In the genomic region with DNA sequence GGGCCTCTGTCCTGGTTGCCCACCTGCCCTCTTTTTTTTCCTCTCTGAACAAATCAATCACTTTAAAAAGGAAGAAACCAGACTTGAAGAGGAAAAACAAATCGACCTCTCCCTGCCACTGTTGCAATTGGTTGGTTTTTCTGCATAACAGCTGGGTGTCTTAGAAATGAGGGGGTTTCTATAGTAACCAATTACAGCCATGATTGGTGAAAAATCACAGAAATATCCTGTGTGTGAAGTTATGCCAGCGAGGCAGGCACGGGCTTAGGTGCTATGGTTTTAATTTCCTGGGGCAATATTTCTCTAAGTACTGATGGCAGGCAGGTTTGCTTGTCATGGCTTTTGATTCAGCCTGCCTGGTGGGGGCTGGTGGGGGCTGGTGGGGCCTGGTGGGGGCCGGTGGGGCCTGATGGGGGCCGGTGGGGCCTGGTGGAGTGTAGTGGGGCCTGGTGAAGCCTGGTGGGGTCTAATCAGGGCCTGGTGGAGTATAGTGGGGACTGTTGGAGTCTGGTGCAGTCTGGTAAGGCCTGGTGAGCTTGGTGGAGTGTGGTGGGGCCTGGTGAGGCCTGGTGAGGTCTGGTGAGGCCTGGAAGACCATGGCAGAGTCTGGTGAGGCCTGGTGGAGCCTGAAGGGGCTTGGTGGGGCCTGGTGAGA, we compare ENCODE assay signal across 29 cellular contexts. TPM values are rescaled to one million over a fixed set of nuclear protein-coding genes. Genes with fewer than 3 reads are reported as not detected.
"Had no signal": no experiment of that assay in that cellular context is flagged by ENCODE, and none has a peak within 500 bp of the region (broad histone marks: within the 10 kb centered on the region; RNA-seq: fewer than 3 reads in every experiment).

No MANE protein-coding gene starts in this region.

- H3K9me3 ChIP-seq: adrenal gland had no signal

- H3K9me3 Mint-ChIP-seq: activated CD4-positive, alpha-beta T cell treated with anti-CD3 and anti-CD28 coated beads, Interleukin-2, amount 10 ng/mL, durations not matched to agents 24 days and 14 days; activated naive CD4-positive, alpha-beta T cell treated with anti-CD3 and anti-CD28 coated beads for 36 hours; activated T-helper 17 cell treated with anti-CD3 and anti-CD28 coated beads, Interleukin-2, amount 50 U/mL, for 72 hours had no signal

- H3K27ac ChIP-seq: adrenal gland, cardiac muscle cell, KMS-11 had no signal

- H3K4me1 Mint-ChIP-seq: activated CD4-positive, alpha-beta T cell treated with anti-CD3 and anti-CD28 coated beads, Interleukin-2, amount 10 ng/mL, durations not matched to agents 24 days and 14 days; activated T-helper 17 cell treated with anti-CD3 and anti-CD28 coated beads, Interleukin-2, amount 50 U/mL, for 72 hours; WTC11 had no signal

- H3K27ac Mint-ChIP-seq: activated CD4-positive, alpha-beta T cell treated with anti-CD3 and anti-CD28 coated beads, Interleukin-2, amount 10 ng/mL, durations not matched to agents 24 days and 14 days; activated naive CD4-positive, alpha-beta T cell treated with anti-CD3 and anti-CD28 coated beads for 36 hours; activated naive CD8-positive, alpha-beta T cell; activated T-helper 17 cell treated with anti-CD3 and anti-CD28 coated beads, Interleukin-2, amount 50 U/mL, for 72 hours; T-helper 17 cell; WTC11 had no signal

- H3K4me3 Mint-ChIP-seq: activated CD4-positive, alpha-beta T cell treated with anti-CD3 and anti-CD28 coated beads, Interleukin-2, amount 10 ng/mL, durations not matched to agents 24 days and 14 days; activated naive CD4-positive, alpha-beta T cell treated with anti-CD3 and anti-CD28 coated beads for 36 hours; activated naive CD8-positive, alpha-beta T cell; activated T-helper 17 cell treated with anti-CD3 and anti-CD28 coated beads, Interleukin-2, amount 50 U/mL, for 72 hours; T-helper 17 cell; WTC11 had no signal

- H3K4me3 ChIP-seq: adrenal gland, cardiac muscle cell had no signal

- H3K36me3 ChIP-seq: adrenal gland, cardiac muscle cell had no signal

- ATAC-seq: activated T-helper 17 cell treated with anti-CD3 and anti-CD28 coated beads, Interleukin-2, amount 50 U/mL, for 72 hours; T-helper 17 cell; WTC11 had no signal

- H3K4me1 ChIP-seq: adrenal gland had no signal

- H3K36me3 Mint-ChIP-seq: activated naive CD8-positive, alpha-beta T cell had no signal

- H3K4me2 ChIP-seq: KMS-11 had no signal

- DNase-seq: activated CD4-positive, alpha-beta T cell treated with anti-CD3 and anti-CD28 coated beads for 1 hour; activated CD4-positive, alpha-beta T cell treated with anti-CD3 and anti-CD28 coated beads, Interleukin-2, amount 10 ng/mL, durations not matched to agents 24 days and 14 days; activated CD4-positive, alpha-beta T cell treated with anti-CD3 and anti-CD28 coated beads, Interleukin-2, amount 50 U/mL, for 48 hours; activated gamma-delta T cell; activated naive CD4-positive, alpha-beta T cell treated with anti-CD3 and anti-CD28 coated beads for 36 hours; activated T-cell treated with anti-CD3 and anti-CD28 coated beads for 4 hours; activated T-cell treated with anti-CD3 and anti-CD28 coated beads, Interleukin-2, amount 50 U/mL, for 48 hours; adrenal gland; aorta; NCI-H1092 treated with DMSO at 0.1 percent for 48 hours; NCI-H1417 treated with DMSO at 0.1 percent for 48 hours; NCI-H1694; NCI-H2029; NCI-H2107; NCI-H2171 treated with DMSO at 0.1 percent for 48 hours; NCI-H226; NCI-H510A; NCI-H526 treated with DMSO at 0.1 percent for 48 hours; SIG-M5; T-helper 17 cell; T-helper 9 cell had no signal

- H3K9ac ChIP-seq: KMS-11 had no signal

RNA-seq across cellular contexts. Expression of a gene that starts 54.6 kb away (rescaled TPM):
- total RNA-seq: activated CD4-positive, alpha-beta T cell treated with anti-CD3 and anti-CD28 coated beads, Interleukin-2, amount 10 ng/mL, durations not matched to agents 24 days and 14 days; activated CD8-positive, alpha-beta memory T cell treated with anti-CD3 and anti-CD28 coated beads for 36 hours; activated T-helper 17 cell treated with anti-CD3 and anti-CD28 coated beads, Interleukin-2, amount 50 U/mL, for 72 hours; cardiac muscle cell; MCF 10A; OCI-LY7; T-helper 17 cell had no signal
